8 cellular contexts compared by ENCODE assay signal in the genomic region with DNA sequence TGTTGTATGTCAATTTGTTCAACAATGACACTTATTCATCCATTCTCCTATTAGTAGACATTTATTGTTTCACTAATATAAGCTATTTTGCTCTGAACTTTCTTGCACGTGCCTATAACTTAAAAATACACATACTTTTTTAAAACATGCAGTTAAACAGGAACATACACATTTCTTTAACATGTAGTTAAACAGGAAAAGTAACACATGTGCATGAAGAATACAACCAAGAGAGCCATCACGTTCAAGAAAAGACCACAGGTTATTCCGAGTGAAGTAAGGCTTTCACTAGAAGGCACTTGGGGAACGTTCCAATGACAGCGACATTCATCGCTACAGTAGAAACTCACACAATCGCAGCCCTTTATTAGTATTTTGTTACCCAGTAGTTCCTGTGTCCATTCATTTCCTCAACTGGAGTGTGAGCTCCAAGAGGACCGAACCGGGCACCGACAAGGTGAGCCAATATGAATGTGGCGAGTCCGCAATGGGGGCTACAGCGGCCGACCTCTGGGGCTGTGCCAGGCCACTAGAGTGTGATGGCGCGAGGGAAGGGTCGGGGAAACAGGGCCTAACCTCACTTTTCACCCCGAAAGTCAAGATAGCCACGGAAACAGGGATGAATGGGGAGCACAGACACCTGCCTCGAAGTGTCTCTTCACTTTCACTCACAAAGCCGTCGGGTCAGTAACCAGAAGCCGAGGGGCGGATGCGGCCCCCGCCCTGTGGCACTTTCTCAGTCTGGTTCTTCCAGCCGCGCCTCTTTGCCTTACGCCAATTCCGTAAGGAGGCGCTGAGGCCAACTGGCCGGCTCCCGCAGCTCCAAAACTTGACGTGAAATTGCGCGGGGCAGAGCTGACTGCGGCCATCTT. TPM values are rescaled to one million over a fixed set of nuclear protein-coding genes. Genes with fewer than 3 reads are reported as not detected.
DNase-seq lines count a peak whose midpoint lies in the region; ATAC-seq and TF ChIP-seq lines count a peak whose summit lies in the region.

No MANE protein-coding gene starts in this region.

- TF ChIP-seq CTCF in epithelial cell of proximal tubule (conservative IDR thresholded peaks at IDR 0.05; ENCODE audit: low read depth, low read length): no peak

- H3K9me3 ChIP-seq in HUES6 (ENCODE audit: control insufficient read depth, insufficient read depth, low read depth, low read length): no peaks in the 10 kb centered on the region
- no peaks in the 10 kb centered on the region for H3K9me3 ChIP-seq in mucosa of rectum (ENCODE audit: control insufficient read depth in 2 of 2, low read length in 2 of 2)

- no peaks in the 10 kb centered on the region; the same call in 1 of the 2 replicates for H3K36me3 ChIP-seq in HUES6 (ENCODE audit: control insufficient read depth, insufficient read depth, low read length)
- H3K36me3 ChIP-seq in mucosa of rectum (ENCODE audit: control insufficient read depth in 2 of 2, insufficient read depth in 2 of 2, low read length in 2 of 2): no peaks in the 10 kb centered on the region

- H3K27me3 ChIP-seq in HUES6 (ENCODE audit: control insufficient read depth, insufficient read depth, low read length) (no peaks in the 10 kb centered on the region), mucosa of rectum (ENCODE audit: control insufficient read depth in 2 of 2, insufficient read depth in 2 of 2, low read length in 2 of 2) (no peaks in the 10 kb centered on the region)

- H3K27ac ChIP-seq in HUES6 (ENCODE audit: low read depth, low read length) (peak overlapping the region; percentile 97), mucosa of rectum (ENCODE audit: low read depth in 2 of 2, low read length in 2 of 2) (peak overlapping the region; percentile 98)

- ATAC-seq in GM21515 (IDR thresholded peaks at IDR 0.05; ENCODE audit: unreplicated experiment): peak; percentile 49

- peak overlapping the region; percentile 87 for H3K4me3 ChIP-seq in HUES6 (ENCODE audit: low read depth, low read length)
- peak overlapping the region; percentile 87 for H3K4me3 ChIP-seq in epithelial cell of proximal tubule (ENCODE audit: low read depth, low read length)
- H3K4me3 ChIP-seq in mucosa of rectum (ENCODE audit: low read length in 2 of 2): peak overlapping the region; percentile 93 to 96

- peaks cover 27% of the 10 kb centered on the region for H3K4me1 ChIP-seq in HUES6 (ENCODE audit: control insufficient read depth, insufficient read depth, low read length)
- peaks cover 5 to 13% of the 10 kb centered on the region in 2 donors for H3K4me1 ChIP-seq in mucosa of rectum (ENCODE audit: control insufficient read depth in 2 of 2, insufficient read depth in 2 of 2, low read length in 2 of 2)

- peak overlapping the region; percentile 94 for H3K9ac ChIP-seq in HUES6 (ENCODE audit: low read length)
- H3K9ac ChIP-seq in mucosa of rectum (ENCODE audit: low read depth in 1 of 2, low read length in 2 of 2): peak overlapping the region; percentile 77 to 90

- DNase-seq in DMS 273 (lab: John Stamatoyannopoulos, UW; ENCODE audit: unreplicated experiment): peak; percentile 97
- DNase-seq in NOMO-1 treated with dmso at 0.1 percent for 144 hours (lab: John Stamatoyannopoulos, UW; ENCODE audit: unreplicated experiment): peak; percentile 88
- peak; percentile 54 for DNase-seq in activated CD8-positive, alpha-beta memory T cell treated with anti-CD3 and anti-CD28 coated beads, Interleukin-2, amount 50 U/mL, for 24 hours (ENCODE audit: extremely low read depth)
- DNase-seq in epithelial cell of proximal tubule (ENCODE audit: low read depth): no peak
- DNase-seq in stimulated activated CD8-positive, alpha-beta memory T cell treated with anti-CD3 and anti-CD28 coated beads, Interleukin-7, amount 100 ng/mL, for 24 hours (ENCODE audit: low read depth): peak; percentile 70

RNA-seq across cellular contexts. Expression of a gene that starts 0.8 kb away (rescaled TPM):
- 154 and 188 TPM in 2 replicates for total RNA-seq in epithelial cell of proximal tubule
